ENCODE assay signal across 1 cellular context in the genomic region with DNA sequence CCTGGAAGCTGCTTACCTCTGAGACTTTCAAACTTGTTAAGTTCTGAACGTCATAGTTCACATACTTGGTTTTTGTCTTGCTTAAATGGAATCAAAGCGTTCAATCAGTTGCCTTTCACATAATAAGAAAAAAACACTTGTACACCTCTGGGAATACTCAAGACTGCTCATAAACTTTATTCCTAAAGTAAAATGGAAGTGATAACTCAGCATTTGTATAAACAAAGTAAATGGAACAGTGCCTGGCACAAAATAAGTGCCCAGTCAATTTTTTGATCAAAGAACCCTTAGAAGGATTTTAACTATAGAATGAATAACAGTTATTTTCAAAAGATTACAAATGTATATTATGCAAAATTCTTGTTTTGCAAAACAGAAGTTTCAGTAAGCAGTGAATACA.
TF ChIP-seq lines count a peak whose summit lies in the region.

No MANE protein-coding gene starts in this region.

TF ChIP-seq in H1, 55 proteins besides CTCF, POLR2A, EP300 and RAD21:
- TF ChIP-seq FOSL1 (IDR thresholded peaks at IDR 0.05; ENCODE audit: insufficient read depth, low read depth, low read length): no peak
- TF ChIP-seq EZH2 (IDR thresholded peaks at IDR 0.05; ENCODE audit: low read depth, low read length, severe bottlenecking): no peak
- TF ChIP-seq SUZ12 (IDR thresholded peaks at IDR 0.05; ENCODE audit: low read length): no peak
- no peak for TF ChIP-seq RXRA (IDR thresholded peaks at IDR 0.05; ENCODE audit: insufficient read depth, low read depth, low read length)
- TF ChIP-seq, protein P1, sequence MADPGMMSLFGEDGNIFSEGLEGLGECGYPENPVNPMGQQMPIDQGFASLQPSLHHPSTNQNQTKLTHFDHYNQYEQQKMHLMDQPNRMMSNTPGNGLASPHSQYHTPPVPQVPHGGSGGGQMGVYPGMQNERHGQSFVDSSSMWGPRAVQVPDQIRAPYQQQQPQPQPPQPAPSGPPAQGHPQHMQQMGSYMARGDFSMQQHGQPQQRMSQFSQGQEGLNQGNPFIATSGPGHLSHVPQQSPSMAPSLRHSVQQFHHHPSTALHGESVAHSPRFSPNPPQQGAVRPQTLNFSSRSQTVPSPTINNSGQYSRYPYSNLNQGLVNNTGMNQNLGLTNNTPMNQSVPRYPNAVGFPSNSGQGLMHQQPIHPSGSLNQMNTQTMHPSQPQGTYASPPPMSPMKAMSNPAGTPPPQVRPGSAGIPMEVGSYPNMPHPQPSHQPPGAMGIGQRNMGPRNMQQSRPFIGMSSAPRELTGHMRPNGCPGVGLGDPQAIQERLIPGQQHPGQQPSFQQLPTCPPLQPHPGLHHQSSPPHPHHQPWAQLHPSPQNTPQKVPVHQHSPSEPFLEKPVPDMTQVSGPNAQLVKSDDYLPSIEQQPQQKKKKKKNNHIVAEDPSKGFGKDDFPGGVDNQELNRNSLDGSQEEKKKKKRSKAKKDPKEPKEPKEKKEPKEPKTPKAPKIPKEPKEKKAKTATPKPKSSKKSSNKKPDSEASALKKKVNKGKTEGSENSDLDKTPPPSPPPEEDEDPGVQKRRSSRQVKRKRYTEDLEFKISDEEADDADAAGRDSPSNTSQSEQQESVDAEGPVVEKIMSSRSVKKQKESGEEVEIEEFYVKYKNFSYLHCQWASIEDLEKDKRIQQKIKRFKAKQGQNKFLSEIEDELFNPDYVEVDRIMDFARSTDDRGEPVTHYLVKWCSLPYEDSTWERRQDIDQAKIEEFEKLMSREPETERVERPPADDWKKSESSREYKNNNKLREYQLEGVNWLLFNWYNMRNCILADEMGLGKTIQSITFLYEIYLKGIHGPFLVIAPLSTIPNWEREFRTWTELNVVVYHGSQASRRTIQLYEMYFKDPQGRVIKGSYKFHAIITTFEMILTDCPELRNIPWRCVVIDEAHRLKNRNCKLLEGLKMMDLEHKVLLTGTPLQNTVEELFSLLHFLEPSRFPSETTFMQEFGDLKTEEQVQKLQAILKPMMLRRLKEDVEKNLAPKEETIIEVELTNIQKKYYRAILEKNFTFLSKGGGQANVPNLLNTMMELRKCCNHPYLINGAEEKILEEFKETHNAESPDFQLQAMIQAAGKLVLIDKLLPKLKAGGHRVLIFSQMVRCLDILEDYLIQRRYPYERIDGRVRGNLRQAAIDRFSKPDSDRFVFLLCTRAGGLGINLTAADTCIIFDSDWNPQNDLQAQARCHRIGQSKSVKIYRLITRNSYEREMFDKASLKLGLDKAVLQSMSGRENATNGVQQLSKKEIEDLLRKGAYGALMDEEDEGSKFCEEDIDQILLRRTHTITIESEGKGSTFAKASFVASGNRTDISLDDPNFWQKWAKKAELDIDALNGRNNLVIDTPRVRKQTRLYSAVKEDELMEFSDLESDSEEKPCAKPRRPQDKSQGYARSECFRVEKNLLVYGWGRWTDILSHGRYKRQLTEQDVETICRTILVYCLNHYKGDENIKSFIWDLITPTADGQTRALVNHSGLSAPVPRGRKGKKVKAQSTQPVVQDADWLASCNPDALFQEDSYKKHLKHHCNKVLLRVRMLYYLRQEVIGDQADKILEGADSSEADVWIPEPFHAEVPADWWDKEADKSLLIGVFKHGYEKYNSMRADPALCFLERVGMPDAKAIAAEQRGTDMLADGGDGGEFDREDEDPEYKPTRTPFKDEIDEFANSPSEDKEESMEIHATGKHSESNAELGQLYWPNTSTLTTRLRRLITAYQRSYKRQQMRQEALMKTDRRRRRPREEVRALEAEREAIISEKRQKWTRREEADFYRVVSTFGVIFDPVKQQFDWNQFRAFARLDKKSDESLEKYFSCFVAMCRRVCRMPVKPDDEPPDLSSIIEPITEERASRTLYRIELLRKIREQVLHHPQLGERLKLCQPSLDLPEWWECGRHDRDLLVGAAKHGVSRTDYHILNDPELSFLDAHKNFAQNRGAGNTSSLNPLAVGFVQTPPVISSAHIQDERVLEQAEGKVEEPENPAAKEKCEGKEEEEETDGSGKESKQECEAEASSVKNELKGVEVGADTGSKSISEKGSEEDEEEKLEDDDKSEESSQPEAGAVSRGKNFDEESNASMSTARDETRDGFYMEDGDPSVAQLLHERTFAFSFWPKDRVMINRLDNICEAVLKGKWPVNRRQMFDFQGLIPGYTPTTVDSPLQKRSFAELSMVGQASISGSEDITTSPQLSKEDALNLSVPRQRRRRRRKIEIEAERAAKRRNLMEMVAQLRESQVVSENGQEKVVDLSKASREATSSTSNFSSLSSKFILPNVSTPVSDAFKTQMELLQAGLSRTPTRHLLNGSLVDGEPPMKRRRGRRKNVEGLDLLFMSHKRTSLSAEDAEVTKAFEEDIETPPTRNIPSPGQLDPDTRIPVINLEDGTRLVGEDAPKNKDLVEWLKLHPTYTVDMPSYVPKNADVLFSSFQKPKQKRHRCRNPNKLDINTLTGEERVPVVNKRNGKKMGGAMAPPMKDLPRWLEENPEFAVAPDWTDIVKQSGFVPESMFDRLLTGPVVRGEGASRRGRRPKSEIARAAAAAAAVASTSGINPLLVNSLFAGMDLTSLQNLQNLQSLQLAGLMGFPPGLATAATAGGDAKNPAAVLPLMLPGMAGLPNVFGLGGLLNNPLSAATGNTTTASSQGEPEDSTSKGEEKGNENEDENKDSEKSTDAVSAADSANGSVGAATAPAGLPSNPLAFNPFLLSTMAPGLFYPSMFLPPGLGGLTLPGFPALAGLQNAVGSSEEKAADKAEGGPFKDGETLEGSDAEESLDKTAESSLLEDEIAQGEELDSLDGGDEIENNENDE (IDR thresholded peaks at IDR 0.05; ENCODE audit: insufficient replicate concordance, low read length): no peak
- TF ChIP-seq SP2 (IDR thresholded peaks at IDR 0.05; ENCODE audit: low read length): no peak
- no peak for TF ChIP-seq TEAD4 (IDR thresholded peaks at IDR 0.05; ENCODE audit: low read depth, low read length)
- no peak for TF ChIP-seq TBP (IDR thresholded peaks at IDR 0.05; ENCODE audit: low read depth, low read length)
- TF ChIP-seq TAF7 (optimal IDR thresholded peaks at IDR 0.05; ENCODE audit: borderline replicate concordance, low read depth, low read length): no peak
- TF ChIP-seq SIX5 (IDR thresholded peaks at IDR 0.05; ENCODE audit: low read depth, low read length): no peak
- no peak for TF ChIP-seq SP4 (IDR thresholded peaks at IDR 0.05; ENCODE audit: low read length)
- no peak for TF ChIP-seq EGR1 (IDR thresholded peaks at IDR 0.05; ENCODE audit: borderline replicate concordance, low read depth, low read length)
- TF ChIP-seq TAF1 (IDR thresholded peaks at IDR 0.05; ENCODE audit: low read depth, low read length): no peak
- TF ChIP-seq SIN3A (conservative IDR thresholded peaks at IDR 0.05 in 1 of 2, IDR thresholded peaks at IDR 0.05 in 1 of 2; ENCODE audit: low read depth in 1 of 2, low read length in 2 of 2): no peak
- no peak for TF ChIP-seq JUN (IDR thresholded peaks at IDR 0.05; ENCODE audit: low read depth, low read length)
